ENCODE assay signal across 20 cellular contexts in genomic region chr3:86958534-86958933, GRCh38. TPM values are rescaled to one million over a fixed set of nuclear protein-coding genes. Genes with fewer than 3 reads are reported as not detected.
DNase-seq lines count a peak whose midpoint lies in the region; ATAC-seq and TF ChIP-seq lines count a peak whose summit lies in the region.
"Had no signal": no experiment of that assay in that cellular context is flagged by ENCODE, and none has a peak within 500 bp of the region (broad histone marks: within the 10 kb centered on the region; RNA-seq: fewer than 3 reads in every experiment).

No MANE protein-coding gene starts in this region.

- ATAC-seq in GM21619 (IDR thresholded peaks at IDR 0.05; ENCODE audit: unreplicated experiment) (no peak), GM21367 (IDR thresholded peaks at IDR 0.05; ENCODE audit: unreplicated experiment) (no peak)
- ATAC-seq: activated naive CD4-positive, alpha-beta T cell treated with anti-CD3 and anti-CD28 coated beads, Interleukin-2, amount 50 U/mL, for 72 hours; HCT116; stimulated activated naive CD8-positive, alpha-beta T cell treated with anti-CD3 and anti-CD28 coated beads, Interleukin-15, Interleukin-2, amounts not matched to agents 100 U/mL and 50 U/mL, for 24 hours had no signal

- H3K9me3 ChIP-seq in smooth muscle cell (replicated peaks; ENCODE audit: low read depth): no peaks in the 10 kb centered on the region
- H3K9me3 ChIP-seq: uterus had no signal

- peaks cover 35% of the 10 kb centered on the region for H3K36me3 ChIP-seq in brain microvascular endothelial cell (replicated peaks)
- H3K36me3 ChIP-seq in smooth muscle cell (ENCODE audit: low read depth): peaks cover 8% of the 10 kb centered on the region
- H3K36me3 ChIP-seq: uterus had no signal

- peaks cover 73% of the 10 kb centered on the region for H4K20me1 ChIP-seq in smooth muscle cell (ENCODE audit: low read depth)

- no peaks in the 10 kb centered on the region for H3K79me2 ChIP-seq in smooth muscle cell (ENCODE audit: low read depth)

- WGBS in smooth muscle cell (ENCODE audit: low lambda C conversion rate): 19% methylated on average over 1 of the region's 1 CpG

- TF ChIP-seq CTCF in brain microvascular endothelial cell (IDR thresholded peaks at IDR 0.05; ENCODE audit: low read depth, low read length, missing control alignments): no peak
- no peak for TF ChIP-seq CTCF in smooth muscle cell (IDR thresholded peaks at IDR 0.05; ENCODE audit: borderline replicate concordance, insufficient read depth, poor library complexity, severe bottlenecking)

- no peak overlapping the region for H2AFZ ChIP-seq in smooth muscle cell (ENCODE audit: low read depth)

- no peaks in the 10 kb centered on the region for H3K27me3 ChIP-seq in brain microvascular endothelial cell (replicated peaks)
- no peaks in the 10 kb centered on the region for H3K27me3 ChIP-seq in smooth muscle cell (ENCODE audit: low read depth)
- H3K27me3 ChIP-seq: uterus had no signal

- H3K4me1 ChIP-seq in smooth muscle cell (ENCODE audit: low read depth): peaks cover 4% of the 10 kb centered on the region
- H3K4me1 ChIP-seq: uterus had no signal

- no peaks in the 10 kb centered on the region for H3F3A ChIP-seq in smooth muscle cell (ENCODE audit: low read depth)

- DNase-seq in AG08395 (ENCODE audit: low spot score) (peak; percentile 80), HS-5 (ENCODE audit: low read depth) (peak; percentile 77), brain microvascular endothelial cell (peak; percentile 79), iPS-NIHi11 (ENCODE audit: low spot score) (peak; percentile 11), smooth muscle cell (lab: John Stamatoyannopoulos, UW; ENCODE audit: unreplicated experiment) (no peak), GOT3 (lab: John Stamatoyannopoulos, UW) (no peak)
- DNase-seq: activated CD4-positive, alpha-beta T cell treated with anti-CD3 and anti-CD28 coated beads for 4 hours; cerebellar nuclear complex; Kasumi-1; NCI-H187 treated with DMSO at 0.1 percent for 48 hours; NCI-H524 treated with DMSO at 0.1 percent for 48 hours; nucleus accumbens; stimulated activated naive CD8-positive, alpha-beta T cell treated with anti-CD3 and anti-CD28 coated beads, Interleukin-15, Interleukin-2, amounts not matched to agents 100 U/mL and 50 U/mL, for 24 hours; T-helper 2 cell; uterus had no signal

- H3K27ac ChIP-seq in brain microvascular endothelial cell: peak overlapping the region; percentile 29
- no peak overlapping the region for H3K27ac ChIP-seq in smooth muscle cell (ENCODE audit: low read depth)
- H3K27ac ChIP-seq: skin epidermis, uterus had no signal

- H3K9ac ChIP-seq in smooth muscle cell (ENCODE audit: low read depth): no peak overlapping the region

- in situ Hi-C loops in brain microvascular endothelial cell (cut with HindIII; ENCODE audit: low pct_ligation_motif_present, low sequenced_read_pairs): loop anchor here (25.0 kb wide), 1 partner anchor 171 kb away; no protein-coding TSS in a partner anchor

- no peak overlapping the region for H3K4me2 ChIP-seq in smooth muscle cell

- no peak overlapping the region for H3K4me3 ChIP-seq in brain microvascular endothelial cell (ENCODE audit: low read depth, low read length)
- no peak overlapping the region for H3K4me3 ChIP-seq in smooth muscle cell
- H3K4me3 ChIP-seq: skin epidermis, uterus had no signal

RNA-seq across cellular contexts. Expression of gene VGLL3, which starts 32.4 kb away (rescaled TPM):
- total RNA-seq in smooth muscle cell: 49.1 and 54.1 TPM in 2 replicates
- 11.4 and 14.3 TPM in 2 replicates for polyA plus RNA-seq in smooth muscle cell

Comparison
In these comparisons a context has a peak if more than half of its experiments do, and no peak if none do; other contexts are left out.
1. DNase-seq: peak in AG08395 (single experiment), HS-5 (single experiment), brain microvascular endothelial cell (single experiment) and iPS-NIHi11 (single experiment); none in smooth muscle cell (single experiment) and GOT3 (single experiment).